In genomic region chr14:23322568-23323517, GRCh38 we compare ENCODE assay signal across 8 cellular contexts. TPM values are rescaled to one million over a fixed set of nuclear protein-coding genes. Genes with fewer than 3 reads are reported as not detected.
DNase-seq lines count a peak whose midpoint lies in the region; ATAC-seq and TF ChIP-seq lines count a peak whose summit lies in the region.

No MANE protein-coding gene starts in this region.

- H2BK5ac ChIP-seq in H9 (ENCODE audit: insufficient read length, low read length): no peak overlapping the region

- no peak overlapping the region for H3K56ac ChIP-seq in H9 (ENCODE audit: insufficient read length, low read depth, low read length)

- H3K4ac ChIP-seq in H9 (ENCODE audit: low read depth, low read length): no peak overlapping the region

- H2BK15ac ChIP-seq in H9 (ENCODE audit: low read depth, low read length): no peak overlapping the region

- H3K23ac ChIP-seq in H9 (ENCODE audit: insufficient read length, low read depth, low read length): no peak overlapping the region

- peak overlapping the region; percentile 97 for H3K9ac ChIP-seq in H9 (ENCODE audit: extremely low read depth, insufficient read length, low read length)
- peak overlapping the region; percentile 92 for H3K9ac ChIP-seq in skeletal muscle satellite cell (ENCODE audit: low read depth, low read length)

- H3K4me3 ChIP-seq in right cardiac atrium (ENCODE audit: low read length) (peak overlapping the region; percentile 97), skeletal muscle satellite cell (ENCODE audit: low read length) (peak overlapping the region; percentile 82)

- H3K23me2 ChIP-seq in H9 (ENCODE audit: insufficient read length, low read depth, low read length, poor library complexity, severe bottlenecking): peaks cover 13% of the 10 kb centered on the region

- peak overlapping the region; percentile 94 for H3K4me2 ChIP-seq in H9 (ENCODE audit: insufficient read depth, insufficient read length, low read length)
- H3K4me2 ChIP-seq in skeletal muscle satellite cell (ENCODE audit: low read length): peak overlapping the region; percentile 88

- ATAC-seq in right cardiac atrium (no peak), GM19324 (IDR thresholded peaks at IDR 0.05; ENCODE audit: low FRiP score, unreplicated experiment) (no peak)

- no peak for TF ChIP-seq CTCF in H9 (conservative IDR thresholded peaks at IDR 0.05)

- H3K9me3 ChIP-seq in H9 (ENCODE audit: control insufficient read depth, low read depth, low read length) (no peaks in the 10 kb centered on the region), right cardiac atrium (ENCODE audit: control insufficient read depth, low read length) (no peaks in the 10 kb centered on the region), skeletal muscle satellite cell (replicated peaks; ENCODE audit: low read length) (no peaks in the 10 kb centered on the region)

- H3K4me1 Mint-ChIP-seq in H9: peaks cover 22 to 28% of the 10 kb centered on the region in 2 experiments
- H3K4me1 Mint-ChIP-seq in activated CD4-positive, alpha-beta memory T cell treated with anti-CD3 and anti-CD28 coated beads for 36 hours (ENCODE audit: low read depth): peaks cover 23% of the 10 kb centered on the region

- no peak overlapping the region for H2AFZ ChIP-seq in H9 (ENCODE audit: low read length)

- peaks cover 10% of the 10 kb centered on the region; the same call in 1 of the 2 replicates for H3K79me2 ChIP-seq in H9 (ENCODE audit: insufficient read depth, low read length)

- H3K4me1 ChIP-seq in H9 (ENCODE audit: insufficient read depth, low read length): peaks cover 3% of the 10 kb centered on the region; the same call in 1 of the 2 replicates
- peaks cover 4% of the 10 kb centered on the region for H3K4me1 ChIP-seq in right cardiac atrium (ENCODE audit: control insufficient read depth, insufficient read depth, low read length)
- peaks cover 15% of the 10 kb centered on the region for H3K4me1 ChIP-seq in skeletal muscle satellite cell (ENCODE audit: control insufficient read depth, insufficient read depth, low read length)

- in situ Hi-C loops in G401 (cut with HindIII; ENCODE audit: low sequenced_read_pairs): no loop called here

- intact Hi-C loops in activated CD4-positive, alpha-beta memory T cell treated with anti-CD3 and anti-CD28 coated beads for 36 hours (cut with micrococcal nuclease): loop anchor here (2.0 kb wide), 1 partner anchor 234 kb away; the partner anchor contains the start of gene THTPA
- intact Hi-C loops in right cardiac atrium (cut with DNase I): loop anchor here (5.0 to 10.0 kb wide), 5 partner anchors 122 to 242 kb away; partner anchors contain the start of genes AP1G2 (in 2 of the 4) and NGDN (in 1 of the 4)

- CTCF ChIA-PET in activated CD4-positive, alpha-beta memory T cell treated with anti-CD3 and anti-CD28 coated beads for 36 hours (lab: Charles Lee): interaction anchor here (0.6 to 4.8 kb wide), 14 partner anchors 10 to 265 kb away, joined by 3 to 76 read pairs (median 8); partner anchors contain the start of genes CDH24, HOMEZ, PPP1R3E and ZFHX2

- peak overlapping the region; percentile 95 to 97 for H3K4me3 Mint-ChIP-seq in H9
- H3K4me3 Mint-ChIP-seq in activated CD4-positive, alpha-beta memory T cell treated with anti-CD3 and anti-CD28 coated beads for 36 hours: peak overlapping the region; percentile 78

- no peak overlapping the region for H4K5ac ChIP-seq in H9 (ENCODE audit: insufficient read length, low read depth, low read length)

- no peak for DNase-seq in H9
- no peak for DNase-seq in activated CD4-positive, alpha-beta memory T cell treated with anti-CD3 and anti-CD28 coated beads for 36 hours
- DNase-seq in right cardiac atrium: no peak
- DNase-seq in G401 (ENCODE audit: low spot score): no peak
- no peak for DNase-seq in NCI-H2081 (lab: John Stamatoyannopoulos, UW)
- DNase-seq in SHP77 (lab: John Stamatoyannopoulos, UW): no peak

- H3K27ac Mint-ChIP-seq in H9: peak overlapping the region; percentile 89 to 99 (median 97); a peak in 6 of 7 replicates
- H3K27ac Mint-ChIP-seq in activated CD4-positive, alpha-beta memory T cell treated with anti-CD3 and anti-CD28 coated beads for 36 hours: peak overlapping the region; percentile 89

- no peak overlapping the region for H2BK20ac ChIP-seq in H9 (ENCODE audit: low read depth, low read length, poor library complexity, severe bottlenecking)

- peaks cover 44% of the 10 kb centered on the region for H3K36me3 ChIP-seq in skeletal muscle satellite cell (ENCODE audit: insufficient read depth, low read length)

- H3K27me3 Mint-ChIP-seq in H9 (ENCODE audit: low read depth): no peaks in the 10 kb centered on the region
- H3K27me3 Mint-ChIP-seq in activated CD4-positive, alpha-beta memory T cell treated with anti-CD3 and anti-CD28 coated beads for 36 hours: no peaks in the 10 kb centered on the region

- H3K36me3 Mint-ChIP-seq in H9 (ENCODE audit: insufficient read depth in 1 of 3, low read depth in 3 of 3): peaks cover 34 to 51% (median 48%) of the 10 kb centered on the region in 3 experiments
- H3K36me3 Mint-ChIP-seq in activated CD4-positive, alpha-beta memory T cell treated with anti-CD3 and anti-CD28 coated beads for 36 hours: peaks cover 24% of the 10 kb centered on the region

- H3T11ph ChIP-seq in H9 (ENCODE audit: low read length): no peak overlapping the region

- peaks cover 4% of the 10 kb centered on the region for H3K79me1 ChIP-seq in H9 (ENCODE audit: insufficient read depth, low read depth, low read length, poor library complexity, severe bottlenecking)

- no peak overlapping the region for H2BK12ac ChIP-seq in H9 (ENCODE audit: insufficient read length, low read depth, low read length)

- no peaks in the 10 kb centered on the region for H4K20me1 ChIP-seq in H9 (ENCODE audit: control insufficient read depth, insufficient read depth, insufficient read length)

- H3K27me3 ChIP-seq in H9 (ENCODE audit: insufficient read depth, low read length): no peaks in the 10 kb centered on the region
- H3K27me3 ChIP-seq in right cardiac atrium (ENCODE audit: control insufficient read depth, insufficient read depth): no peaks in the 10 kb centered on the region
- H3K27me3 ChIP-seq in skeletal muscle satellite cell (ENCODE audit: control insufficient read depth, insufficient read depth, low read length): no peaks in the 10 kb centered on the region

- no peak overlapping the region for H2BK120ac ChIP-seq in H9 (ENCODE audit: low read depth, low read length, poor library complexity, severe bottlenecking)

- no peaks in the 10 kb centered on the region; a peak in 1 of 5 replicates for H3K9me3 Mint-ChIP-seq in H9
- H3K9me3 Mint-ChIP-seq in activated CD4-positive, alpha-beta memory T cell treated with anti-CD3 and anti-CD28 coated beads for 36 hours: no peaks in the 10 kb centered on the region

- no peak overlapping the region for H4K8ac ChIP-seq in H9 (replicated peaks; ENCODE audit: insufficient read length, low read depth, low read length)

- H2AK5ac ChIP-seq in H9 (ENCODE audit: insufficient read length, low read length): no peak overlapping the region

- no peak overlapping the region for H3K18ac ChIP-seq in H9 (ENCODE audit: insufficient read length, low read depth, low read length)

- H3K14ac ChIP-seq in H9 (ENCODE audit: insufficient read depth, low read length): no peak overlapping the region

- no peak overlapping the region for H4K91ac ChIP-seq in H9 (ENCODE audit: insufficient read length, low read depth, low read length)

- H3K27ac ChIP-seq in H9 (ENCODE audit: insufficient read length, low read depth, low read length) (no peak overlapping the region), right cardiac atrium (ENCODE audit: low read length) (no peak overlapping the region)

- POLR2A ChIA-PET in activated CD4-positive, alpha-beta memory T cell treated with anti-CD3 and anti-CD28 coated beads for 36 hours (lab: Charles Lee): interaction anchor here (0.6 to 4.5 kb wide), 9 partner anchors 8 to 1128 kb away, joined by 3 to 102 read pairs (median 4); partner anchors contain the start of genes ACIN1, C14orf119, HOMEZ and PPP1R3E

- WGBS in H9 (ENCODE audit: extremely low coverage, insufficient read length, low lambda C conversion rate): no CpG with 5 or more reads among the region's 10 CpGs
- whole genome bisulfite sequencing in right cardiac atrium: 47% methylated on average over 10 of the region's 10 CpGs

RNA-seq across cellular contexts. Expression of gene PABPN1, which starts 1.6 kb away (rescaled TPM):
- total RNA-seq in H9 (2021) (331 and 333 TPM in 2 replicates), right cardiac atrium (10 to 100 TPM; 93.6 to 97.9 (median 96.4) TPM)
- total RNA-seq in activated CD4-positive, alpha-beta memory T cell treated with anti-CD3 and anti-CD28 coated beads for 36 hours: 100 to 1,000 TPM; 198 to 209 TPM
- 107 TPM for polyA plus RNA-seq in right cardiac atrium
- 41.1 and 49.9 TPM in 2 replicates for total RNA-seq in skeletal muscle satellite cell (2012; rRNA removed)
- total RNA-seq in G401 (2014; rRNA removed; shearing (Covaris generic)): 112 and 138 TPM in 2 replicates

RNA-seq across cellular contexts. Expression of gene BCL2L2, which starts 16.2 kb away (rescaled TPM):
- total RNA-seq in H9 (2021): 8.4 and 8.8 TPM in 2 replicates
- under 1 TPM; 0.55 to 0.85 TPM for total RNA-seq in activated CD4-positive, alpha-beta memory T cell treated with anti-CD3 and anti-CD28 coated beads for 36 hours
- 10 to 100 TPM; 40.4 to 51.9 (median 48.8) TPM for total RNA-seq in right cardiac atrium
- polyA plus RNA-seq in right cardiac atrium: 38.1 TPM
- 15.1 and 17.0 TPM in 2 replicates for total RNA-seq in skeletal muscle satellite cell (2012; rRNA removed)
- 16.4 and 17.3 TPM in 2 replicates for total RNA-seq in G401 (2014; rRNA removed; shearing (Covaris generic))

RNA-seq across cellular contexts. Expression of gene PPP1R3E, which starts 20.2 kb away (rescaled TPM):
- total RNA-seq in H9 (2021) (2.6 and 3.9 TPM in 2 replicates), right cardiac atrium (10 to 100 TPM in 2 of 4 donors, 1 to 10 TPM in 2; 6.1 to 15.3 (median 10.6) TPM)
- 10 to 100 TPM; 12.6 to 15.8 TPM for total RNA-seq in activated CD4-positive, alpha-beta memory T cell treated with anti-CD3 and anti-CD28 coated beads for 36 hours
- 7.9 TPM for polyA plus RNA-seq in right cardiac atrium
- 3.1 and 3.3 TPM in 2 replicates for total RNA-seq in skeletal muscle satellite cell (2012; rRNA removed)
- total RNA-seq in G401 (2014; rRNA removed; shearing (Covaris generic)): 3.9 and 9.6 TPM in 2 replicates

RNA-seq across cellular contexts. Expression of gene SLC22A17, which starts 29.8 kb away (rescaled TPM):
- total RNA-seq in H9 (2021) (33.0 and 34.0 TPM in 2 replicates), right cardiac atrium (10 to 100 TPM; 42.4 to 72.5 (median 55.9) TPM)
- total RNA-seq in activated CD4-positive, alpha-beta memory T cell treated with anti-CD3 and anti-CD28 coated beads for 36 hours: 1 to 10 TPM; 4.4 to 4.8 TPM
- 47.2 TPM for polyA plus RNA-seq in right cardiac atrium
- 7.6 and 10.5 TPM in 2 replicates for total RNA-seq in skeletal muscle satellite cell (2012; rRNA removed)
- 21.3 and 25.9 TPM in 2 replicates for total RNA-seq in G401 (2014; rRNA removed; shearing (Covaris generic))

RNA-seq across cellular contexts. Expression of gene HOMEZ, which starts 36.9 kb away (rescaled TPM):
- 6.2 and 6.5 TPM in 2 replicates for total RNA-seq in H9 (2021)
- total RNA-seq in activated CD4-positive, alpha-beta memory T cell treated with anti-CD3 and anti-CD28 coated beads for 36 hours: 10 to 100 TPM; 12.3 to 13.0 TPM
- 10 to 100 TPM in 2 of 4 donors, 1 to 10 TPM in 2; 8.4 to 12.7 (median 10.4) TPM for total RNA-seq in right cardiac atrium
- polyA plus RNA-seq in right cardiac atrium: 9.8 TPM
- total RNA-seq in skeletal muscle satellite cell (2012; rRNA removed): 5.1 and 6.3 TPM in 2 replicates
- 17.5 and 25.9 TPM in 2 replicates for total RNA-seq in G401 (2014; rRNA removed; shearing (Covaris generic))
